In genomic region chr9:80090317-80090716, GRCh38 we compare ENCODE assay signal across 21 cellular contexts.
"Had no signal": no experiment of that assay in that cellular context is flagged by ENCODE, and none has a peak within 500 bp of the region (broad histone marks: within the 10 kb centered on the region; RNA-seq: fewer than 3 reads in every experiment).

No MANE protein-coding gene starts in this region.

- H3K36me3 ChIP-seq: esophagus muscularis mucosa, gastroesophageal sphincter, heart left ventricle, neutrophil, pancreas, right lobe of liver, thoracic aorta, tibial nerve, upper lobe of right lung, uterus had no signal

- ATAC-seq: foreskin keratinocyte; gastroesophageal sphincter; heart left ventricle; left lobe of liver; natural killer cell; pancreas; right lobe of liver; stimulated activated naive B cell treated with anti-CD40 and anti-IgM and Interleukin-4, amounts not matched to agents 10 μg/mL and 1 μg/mL and 100 μg/mL, for 72 hours; upper lobe of right lung had no signal

- H3K4me1 ChIP-seq: esophagus muscularis mucosa, foreskin keratinocyte, gastroesophageal sphincter, heart left ventricle, pancreas, right lobe of liver, tibial nerve, upper lobe of right lung, uterus had no signal

- H3K4me3 ChIP-seq: esophagus muscularis mucosa, gastroesophageal sphincter, heart left ventricle, hepatocyte, lung, pancreas, right lobe of liver, thoracic aorta, tibial nerve, upper lobe of right lung, uterus had no signal

- H3K79me2 ChIP-seq: hepatocyte had no signal

- H3K27ac ChIP-seq: esophagus muscularis mucosa, foreskin keratinocyte, gastroesophageal sphincter, heart left ventricle, hepatocyte, neutrophil, pancreas, right lobe of liver, thoracic aorta, tibial nerve, upper lobe of right lung, uterus had no signal

- H2AFZ ChIP-seq: hepatocyte had no signal

- H3K27me3 ChIP-seq: esophagus muscularis mucosa, foreskin keratinocyte, gastroesophageal sphincter, heart left ventricle, hepatocyte, neutrophil, pancreas, right lobe of liver, tibial nerve, upper lobe of right lung, uterus had no signal

- H3K9me3 ChIP-seq: esophagus muscularis mucosa, gastroesophageal sphincter, heart left ventricle, neutrophil, pancreas, right lobe of liver, thoracic aorta, tibial nerve, upper lobe of right lung, uterus had no signal

- DNase-seq: effector memory CD4-positive, alpha-beta T cell; foreskin keratinocyte; heart left ventricle; kidney; natural killer cell; pancreas; right lobe of liver; small intestine; stimulated activated CD4-positive, alpha-beta T cell treated with anti-CD3 and anti-CD28 coated beads, Interleukin-15, amount 100 ng/mL, for 24 hours; stimulated activated CD4-positive, alpha-beta T cell treated with anti-CD3 and anti-CD28 coated beads, Interleukin-2, amount 100 ng/mL, for 48 hours; stimulated activated naive B cell treated with anti-CD40 and anti-IgM and Interleukin-4, amounts not matched to agents 10 μg/mL and 1 μg/mL and 100 μg/mL, for 72 hours; upper lobe of right lung; uterus had no signal

- H3K4me2 ChIP-seq: hepatocyte had no signal
